Comparison of ENCODE assay signal across 8 cellular contexts in genomic region chr19:30222428-30222873, GRCh38.
DNase-seq lines count a peak whose midpoint lies in the region; ATAC-seq and TF ChIP-seq lines count a peak whose summit lies in the region.

No MANE protein-coding gene starts in this region.

- peak; percentile 46 to 60 for DNase-seq in activated T-cell treated with anti-CD3 and anti-CD28 coated beads, Interleukin-2, amount 50 U/mL, for 72 hours
- DNase-seq in activated T-cell treated with anti-CD3 and anti-CD28 coated beads for 4 hours (no peak), WERI-Rb-1 (no peak), transverse colon (no peak), NCI-H2081 (lab: John Stamatoyannopoulos, UW) (no peak)
- DNase-seq in effector memory CD8-positive, alpha-beta T cell, result no peak

- H3K36me3 Mint-ChIP-seq in activated T-cell treated with anti-CD3 and anti-CD28 coated beads, Interleukin-2, amount 50 U/mL, for 72 hours (ENCODE audit: insufficient read depth in 2 of 2), result peaks cover 5 to 10% of the 10 kb centered on the region in 2 donors
- no peaks in the 10 kb centered on the region for H3K36me3 Mint-ChIP-seq in effector memory CD8-positive, alpha-beta T cell (ENCODE audit: insufficient read depth)

- TF ChIP-seq POLR2A in transverse colon (IDR thresholded peaks at IDR 0.05), result no peak

- no peaks in the 10 kb centered on the region for H3K36me3 ChIP-seq in WERI-Rb-1
- no peaks in the 10 kb centered on the region for H3K36me3 ChIP-seq in transverse colon

- H3K4me1 ChIP-seq in transverse colon, result peaks cover 9 to 27% (median 14%) of the 10 kb centered on the region in 4 donors

- ATAC-seq in activated T-cell treated with anti-CD3 and anti-CD28 coated beads, Interleukin-2, amount 50 U/mL, for 72 hours (replicated peaks in 1 of 2), result peak; percentile 58 to 65
- no peak for ATAC-seq in effector memory CD8-positive, alpha-beta T cell (replicated peaks)
- no peak for ATAC-seq in HG02884 (IDR thresholded peaks at IDR 0.05; ENCODE audit: unreplicated experiment)

- peaks cover 69% of the 10 kb centered on the region for H3K27me3 Mint-ChIP-seq in activated T-cell treated with anti-CD3 and anti-CD28 coated beads, Interleukin-2, amount 50 U/mL, for 72 hours (ENCODE audit: low read depth)
- H3K27me3 Mint-ChIP-seq in effector memory CD8-positive, alpha-beta T cell, result peaks cover 75 to 82% of the 10 kb centered on the region in 2 donors

- no peaks in the 10 kb centered on the region for H3K9me3 Mint-ChIP-seq in activated T-cell treated with anti-CD3 and anti-CD28 coated beads, Interleukin-2, amount 50 U/mL, for 72 hours
- peaks cover 0 to 3% of the 10 kb centered on the region in 2 donors for H3K9me3 Mint-ChIP-seq in effector memory CD8-positive, alpha-beta T cell

- H3K27me3 ChIP-seq in WERI-Rb-1 (ENCODE audit: insufficient read depth, low read depth, severe bottlenecking), result peaks cover 4% of the 10 kb centered on the region
- H3K27me3 ChIP-seq in transverse colon, result peaks cover 77% of the 10 kb centered on the region

- WGBS in transverse colon (ENCODE audit: low coverage in 1 of 2), 2 donors, result 4 to 12% methylated on average over 5 of the region's 39 CpGs

- no peaks in the 10 kb centered on the region for H3K9me3 ChIP-seq in WERI-Rb-1 (ENCODE audit: severe bottlenecking)
- H3K9me3 ChIP-seq in transverse colon, result no peaks in the 10 kb centered on the region

- TF ChIP-seq CTCF in WERI-Rb-1 (IDR thresholded peaks at IDR 0.05; ENCODE audit: low read depth, low read length) (peak; percentile 72), transverse colon (IDR thresholded peaks at IDR 0.05) (peak in 3 of 5 experiments; percentile 49 to 60 (median 59))

- in situ Hi-C loops in transverse colon (cut with MboI; ENCODE audit: low pct_ligation_motif_present in 1 of 4, low pct_unique_long_range_greater_than_20kb in 1 of 4, low sequenced_read_pairs in 3 of 4), result no loop called here

- no peak overlapping the region for H3K4me3 Mint-ChIP-seq in activated T-cell treated with anti-CD3 and anti-CD28 coated beads, Interleukin-2, amount 50 U/mL, for 72 hours
- no peak overlapping the region for H3K4me3 Mint-ChIP-seq in effector memory CD8-positive, alpha-beta T cell

- H3K27ac ChIP-seq in WERI-Rb-1, result no peak overlapping the region
- H3K27ac ChIP-seq in transverse colon, result no peak overlapping the region

- peaks cover 32% of the 10 kb centered on the region for H3K4me1 Mint-ChIP-seq in activated T-cell treated with anti-CD3 and anti-CD28 coated beads, Interleukin-2, amount 50 U/mL, for 72 hours (ENCODE audit: low read depth)
- H3K4me1 Mint-ChIP-seq in effector memory CD8-positive, alpha-beta T cell (ENCODE audit: low read depth in 2 of 2), result peaks cover 15 to 18% of the 10 kb centered on the region in 2 donors

- intact Hi-C loops in transverse colon (cut with DNase I; ENCODE audit: low total_unique reads), result no loop called here

- H3K27ac Mint-ChIP-seq in activated T-cell treated with anti-CD3 and anti-CD28 coated beads, Interleukin-2, amount 50 U/mL, for 72 hours, result no peak overlapping the region
- H3K27ac Mint-ChIP-seq in effector memory CD8-positive, alpha-beta T cell, result no peak overlapping the region

- no peak overlapping the region for H3K4me3 ChIP-seq in WERI-Rb-1 (ENCODE audit: low read depth, low read length)
- H3K4me3 ChIP-seq in iPS-11a (ENCODE audit: low read depth, low read length), result peak overlapping the region; percentile 13
- no peak overlapping the region for H3K4me3 ChIP-seq in transverse colon

- TF ChIP-seq EP300 in transverse colon (IDR thresholded peaks at IDR 0.05; ENCODE audit: low read depth), result no peak

Comparison
In these comparisons a context has a peak if more than half of its experiments do, and no peak if none do; other contexts are left out.
1. DNase-seq: peak in activated T-cell treated with anti-CD3 and anti-CD28 coated beads, Interleukin-2, amount 50 U/mL, for 72 hours (2 of 2); none in activated T-cell treated with anti-CD3 and anti-CD28 coated beads for 4 hours (single experiment), WERI-Rb-1 (single experiment), transverse colon (single experiment), NCI-H2081 (0 of 2) and effector memory CD8-positive, alpha-beta T cell (0 of 3).
2. ATAC-seq: peak in activated T-cell treated with anti-CD3 and anti-CD28 coated beads, Interleukin-2, amount 50 U/mL, for 72 hours (2 of 2); none in effector memory CD8-positive, alpha-beta T cell (single experiment) and HG02884 (single experiment).